ENCODE assay signal across 8 cellular contexts in genomic region chr16:19520861-19521331, GRCh38. TPM values are rescaled to one million over a fixed set of nuclear protein-coding genes. Genes with fewer than 3 reads are reported as not detected.
A peak's percentile ranks its signal among the peaks of the same experiment; 100 is the strongest.
DNase-seq lines count a peak whose midpoint lies in the region; FAIRE-seq and TF ChIP-seq lines count a peak whose summit lies in the region.

No MANE protein-coding gene starts in this region.

- CTCF ChIA-PET in AG04449 (lab: Yijun Ruan, JAX): interaction anchor here (1.0 to 3.1 kb wide), 3 partner anchors 14 to 33 kb away, joined by 3 to 30 read pairs (median 3); no protein-coding TSS in a partner anchor

- no peak for DNase-seq in AG04449 (ENCODE audit: low read depth, low spot score)
- DNase-seq in GM19239 (ENCODE audit: insufficient read length, low spot score): no peak
- DNase-seq in fibroblast of villous mesenchyme (ENCODE audit: low read depth): peak; percentile 71
- DNase-seq in renal cortical epithelial cell (ENCODE audit: low read depth): peak; percentile 53
- DNase-seq in NCI-H82 (lab: John Stamatoyannopoulos, UW): no peak
- no peak for DNase-seq in NCI-H2107 treated with DMSO at 0.1 percent for 48 hours (lab: John Stamatoyannopoulos, UW; ENCODE audit: unreplicated experiment)
- DNase-seq in NCI-H774 (lab: John Stamatoyannopoulos, UW): no peak

- peak overlapping the region; percentile 80 for H3K27ac ChIP-seq in VCaP

- POLR2A ChIA-PET in AG04449 (lab: Yijun Ruan, JAX): interaction anchor here (0.7 to 0.8 kb wide), 2 partner anchors 18 to 1579 kb away, joined by 3 read pairs; no protein-coding TSS in a partner anchor

- FAIRE-seq in GM19239 (lab: Jason Lieb, UNC): peak; percentile 59

- H3K4me3 ChIP-seq in AG04449 (ENCODE audit: low read depth, low read length): peak overlapping the region; percentile 95
- peak overlapping the region; percentile 85 for H3K4me3 ChIP-seq in fibroblast of villous mesenchyme (ENCODE audit: low read depth, low read length)

- TF ChIP-seq CTCF in AG04449 (IDR thresholded peaks at IDR 0.05; ENCODE audit: insufficient read depth, low read length, missing control alignments) (no peak), VCaP (conservative IDR thresholded peaks at IDR 0.05) (no peak), fibroblast of villous mesenchyme (IDR thresholded peaks at IDR 0.05; ENCODE audit: insufficient read depth, low read depth, low read length) (no peak)

RNA-seq across cellular contexts. Expression of gene GDE1, which starts 1.0 kb away (rescaled TPM):
- 71.8 and 107 TPM in 2 replicates for total RNA-seq in fibroblast of villous mesenchyme
- 84.7 and 124 TPM in 2 replicates for total RNA-seq in renal cortical epithelial cell

RNA-seq across cellular contexts. Expression of gene CCP110, which starts 2.8 kb away (rescaled TPM):
- total RNA-seq in fibroblast of villous mesenchyme (8.7 and 15.1 TPM in 2 replicates), renal cortical epithelial cell (7.5 and 19.4 TPM in 2 replicates)

RNA-seq across cellular contexts. Expression of gene VPS35L, which starts 34.6 kb away (rescaled TPM):
- total RNA-seq in fibroblast of villous mesenchyme (65.1 and 67.4 TPM in 2 replicates), renal cortical epithelial cell (26.0 and 49.0 TPM in 2 replicates)

Comparison
In these comparisons a context has a peak if more than half of its experiments do, and no peak if none do; other contexts are left out.
1. DNase-seq: peak in fibroblast of villous mesenchyme (single experiment) and renal cortical epithelial cell (single experiment); none in AG04449 (single experiment), GM19239 (single experiment), NCI-H82 (single experiment), NCI-H2107 treated with DMSO at 0.1 percent for 48 hours (single experiment) and NCI-H774 (single experiment).